23 cellular contexts compared by ENCODE assay signal in the genomic region with DNA sequence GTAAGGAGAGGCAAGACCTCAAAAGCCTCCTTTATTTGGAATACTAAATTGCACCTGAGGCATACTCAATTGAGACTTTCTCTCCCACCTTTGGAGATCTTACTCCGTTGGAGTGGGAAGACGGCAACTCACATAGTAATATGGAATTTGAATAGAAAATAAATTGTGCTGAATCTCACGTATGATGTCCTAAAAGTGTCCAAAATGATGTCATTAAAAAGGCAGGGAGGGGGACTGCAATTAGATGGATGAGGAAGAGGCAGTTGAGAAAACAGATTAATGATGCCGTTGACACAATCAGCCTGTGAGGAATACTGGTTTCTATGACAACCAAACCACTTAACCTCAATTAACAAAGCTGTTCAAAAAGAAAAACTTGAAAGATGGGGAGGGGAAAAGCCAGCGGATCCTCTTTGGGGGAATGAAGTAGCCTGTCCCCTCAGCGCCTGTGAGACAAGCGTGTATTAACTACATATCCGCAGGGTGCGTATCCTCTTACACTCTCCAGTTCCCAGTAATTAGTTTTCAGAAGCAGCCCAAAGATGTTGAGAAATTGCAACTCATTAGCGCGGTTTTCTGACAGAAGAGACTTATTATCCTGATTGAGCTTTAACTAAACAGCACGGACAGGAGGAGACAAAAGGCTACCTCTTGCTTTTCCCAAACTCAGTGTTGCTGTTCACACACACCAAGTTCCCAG.
DNase-seq lines count a peak whose midpoint lies in the region; ATAC-seq, FAIRE-seq and TF ChIP-seq lines count a peak whose summit lies in the region.
"Had no signal": no experiment of that assay in that cellular context is flagged by ENCODE, and none has a peak within 500 bp of the region (broad histone marks: within the 10 kb centered on the region; RNA-seq: fewer than 3 reads in every experiment).

No MANE protein-coding gene starts in this region.

- H3K56ac ChIP-seq in H1 (replicated peaks; ENCODE audit: insufficient read length, low read depth, low read length) = no peak overlapping the region

- H3K4me1 ChIP-seq in H1 (replicated peaks in 1 of 4; ENCODE audit: control insufficient read depth in 3 of 4, insufficient read depth in 4 of 4, low read length in 3 of 4) (no peaks in the 10 kb centered on the region), thyroid gland (no peaks in the 10 kb centered on the region)
- H3K4me1 ChIP-seq: Peyer's patch, SJSA1, uterus had no signal

- no peak overlapping the region for H4K91ac ChIP-seq in H1 (replicated peaks; ENCODE audit: insufficient read length, low read length)

- H3K14ac ChIP-seq in H1 (ENCODE audit: insufficient read length) = no peak overlapping the region

- peak overlapping the region; percentile 89 for H2AFZ ChIP-seq in H1 (ENCODE audit: low read length)

- TF ChIP-seq RAD21 in H1 (IDR thresholded peaks at IDR 0.05 in 1 of 2, conservative IDR thresholded peaks at IDR 0.05 in 1 of 2; ENCODE audit: low read depth in 2 of 2, low read length in 2 of 2) = no peak

- H4K8ac ChIP-seq in H1 (ENCODE audit: extremely low read depth, insufficient read depth, low read length) = no peak overlapping the region

- H2AK5ac ChIP-seq in H1 (ENCODE audit: low read depth, low read length) = no peak overlapping the region

- no peak for ATAC-seq in HG03280 (IDR thresholded peaks at IDR 0.05; ENCODE audit: unreplicated experiment)
- ATAC-seq: left colon had no signal

- intact Hi-C loops in thyroid gland (cut with DNase I) = no loop called here

- no peaks in the 10 kb centered on the region for H3K9me3 ChIP-seq in H1 (ENCODE audit: insufficient read depth in 2 of 2, low read depth in 1 of 2, low read length in 1 of 2)
- H3K9me3 ChIP-seq in thyroid gland = no peaks in the 10 kb centered on the region
- H3K9me3 ChIP-seq: esophagus squamous epithelium, Peyer's patch, SJSA1, uterus had no signal

- 81% methylated on average over 12 of the region's 12 CpGs; no CpG with 5 or more reads in 1 of the 2 experiments for WGBS in H1 (ENCODE audit: extremely low coverage in 1 of 2, insufficient coverage in 1 of 2, insufficient read length in 1 of 2, insufficient replicate concordance in 2 of 2, low coverage in 1 of 2, low lambda C conversion rate in 2 of 2, missing lambda C conversion rate in 1 of 2), 2 experiments
- 77 to 81% methylated on average over 12 of the region's 12 CpGs for WGBS in thyroid gland, 2 donors

- no peak overlapping the region for H4K5ac ChIP-seq in H1 (ENCODE audit: insufficient read length, low read depth, low read length)

- POLR2A ChIA-PET in H1 (lab: Charles Lee; ENCODE audit: partially characterized antibody) = no interaction called here

- H4K20me1 ChIP-seq in H1 (replicated peaks in 1 of 2; ENCODE audit: control insufficient read depth in 1 of 2, insufficient read depth in 2 of 2, low read length in 2 of 2) = no peaks in the 10 kb centered on the region

- TF ChIP-seq POLR2A in H1 (IDR thresholded peaks at IDR 0.05; ENCODE audit: control extremely low read depth in 1 of 2, low read depth in 2 of 2, low read length in 2 of 2) = no peak
- no peak for TF ChIP-seq POLR2A in thyroid gland (IDR thresholded peaks at IDR 0.05)

- no peaks in the 10 kb centered on the region for H3K27me3 ChIP-seq in H1 (replicated peaks in 1 of 4; ENCODE audit: control insufficient read depth in 3 of 4, extremely low read depth in 1 of 4, insufficient read depth in 3 of 4, low read length in 3 of 4)
- no peaks in the 10 kb centered on the region for H3K27me3 ChIP-seq in thyroid gland
- H3K27me3 ChIP-seq: esophagus squamous epithelium, Peyer's patch, SJSA1, uterus had no signal

- no peak overlapping the region for H3K23ac ChIP-seq in H1 (ENCODE audit: insufficient read length)

- no peaks in the 10 kb centered on the region for H3K23me2 ChIP-seq in H1 (ENCODE audit: low read depth, low read length)

- H2BK12ac ChIP-seq in H1 (ENCODE audit: low read depth, low read length) = peak overlapping the region; percentile 50; the same call in 1 of the 2 replicates

- H3K9ac ChIP-seq in H1 (replicated peaks in 1 of 4; ENCODE audit: extremely low read depth in 1 of 4, low read depth in 3 of 4, low read length in 3 of 4) = no peak overlapping the region
- H3K9ac ChIP-seq: KMS-11 had no signal

- H3K36me3 ChIP-seq in H1 (ENCODE audit: control insufficient read depth in 2 of 4, insufficient read depth in 4 of 4, low read length in 3 of 4) = no peaks in the 10 kb centered on the region; a peak in 1 of 8 replicates
- H3K36me3 ChIP-seq in thyroid gland = no peaks in the 10 kb centered on the region
- H3K36me3 ChIP-seq: esophagus squamous epithelium, Peyer's patch, SJSA1, uterus had no signal

- H3K79me1 ChIP-seq in H1 (ENCODE audit: low read depth, low read length) = no peaks in the 10 kb centered on the region

- no peak overlapping the region for H3K4me2 ChIP-seq in H1 (ENCODE audit: insufficient read depth in 1 of 2, low read depth in 2 of 2, low read length in 2 of 2)
- H3K4me2 ChIP-seq: KMS-11 had no signal

- CTCF ChIA-PET in H1 (lab: Charles Lee; ENCODE audit: partially characterized antibody) = interaction anchor here (0.6 kb wide), 1 partner anchor 43 kb away, joined by 3 read pairs; no protein-coding TSS in a partner anchor

- H2BK15ac ChIP-seq in H1 (ENCODE audit: low read length) = no peak overlapping the region; the same call in 1 of the 2 replicates

- peak; percentile 31 for DNase-seq in D341Med (ENCODE audit: low spot score)
- DNase-seq in NCI-H1105 (lab: John Stamatoyannopoulos, UW) = peak; percentile 88
- peak; percentile 17 for DNase-seq in NCI-H2227 treated with DMSO at 0.1 percent for 48 hours (lab: John Stamatoyannopoulos, UW)
- DNase-seq in H1 (ENCODE audit: low read depth in 1 of 2, low spot score in 2 of 2) = no peak
- no peak for DNase-seq in cerebellum (ENCODE audit: low spot score)
- no peak for DNase-seq in thyroid gland
- no peak for DNase-seq in occipital lobe (lab: John Stamatoyannopoulos, UW)
- DNase-seq: activated B cell treated with CpG ODN at 0.5 μM for 24 hours; activated CD8-positive, alpha-beta memory T cell treated with anti-CD3 and anti-CD28 coated beads for 24 hours; activated naive CD4-positive, alpha-beta T cell treated with anti-CD3 and anti-CD28 coated beads, Interleukin-2, amount 50 U/mL, for 16 hours; activated T-cell treated with anti-CD3 and anti-CD28 coated beads, Interleukin-2, amount 50 U/mL, for 48 hours; aorta; DND-41; effector CD8-positive, alpha-beta T cell; esophagus squamous epithelium; left colon; NCI-H526 treated with DMSO at 0.1 percent for 48 hours; Peyer's patch; stimulated activated CD8-positive, alpha-beta memory T cell treated with anti-CD3 and anti-CD28 coated beads, Interleukin-4, amount 100 ng/mL, for 48 hours; uterus had no signal

- H2BK5ac ChIP-seq in H1 (ENCODE audit: low read depth, low read length) = no peak overlapping the region

- H3K4ac ChIP-seq in H1 (replicated peaks; ENCODE audit: insufficient read length, low read depth, low read length) = no peak overlapping the region

- H3K4me3 ChIP-seq in H1 (ENCODE audit: extremely low read depth in 1 of 4, insufficient read depth in 2 of 4, low read depth in 3 of 4, low read length in 4 of 4) (no peak overlapping the region), thyroid gland (replicated peaks in 1 of 3) (no peak overlapping the region)
- H3K4me3 ChIP-seq: esophagus squamous epithelium, Peyer's patch, SJSA1, uterus had no signal

- no peak overlapping the region for H3K18ac ChIP-seq in H1 (ENCODE audit: extremely low read depth, low read length)

- H3K27ac ChIP-seq in H1 (ENCODE audit: low read depth, low read length) (no peak overlapping the region), thyroid gland (no peak overlapping the region)
- H3K27ac ChIP-seq: esophagus squamous epithelium, KMS-11, Peyer's patch, SJSA1, uterus had no signal

- H2BK20ac ChIP-seq in H1 (ENCODE audit: low read length) = no peak overlapping the region

- H2BK120ac ChIP-seq in H1 (replicated peaks; ENCODE audit: low read depth, low read length) = no peak overlapping the region

- TF ChIP-seq EP300 in H1 (IDR thresholded peaks at IDR 0.05; ENCODE audit: borderline replicate concordance in 1 of 2, low read depth in 2 of 2, low read length in 2 of 2) = no peak

- no peaks in the 10 kb centered on the region for H3K79me2 ChIP-seq in H1 (ENCODE audit: control insufficient read depth in 1 of 2, insufficient read depth in 2 of 2, low read length in 2 of 2)

- peak; percentile 13 for FAIRE-seq in H1 (lab: Jason Lieb, UNC)

- TF ChIP-seq CTCF in H1 (IDR thresholded peaks at IDR 0.05; ENCODE audit: control extremely low read depth in 1 of 3, insufficient read depth in 1 of 3, low read depth in 1 of 3, low read length in 3 of 3) = no peak
- no peak for TF ChIP-seq CTCF in thyroid gland (IDR thresholded peaks at IDR 0.05)

TF ChIP-seq in H1, 55 proteins besides CTCF, POLR2A, EP300 and RAD21 (continues in another document):
- TF ChIP-seq SIX5 (IDR thresholded peaks at IDR 0.05; ENCODE audit: low read depth, low read length) = no peak
- no peak for TF ChIP-seq CREB1 (IDR thresholded peaks at IDR 0.05)

Comparison
In these comparisons a context has a peak if more than half of its experiments do, and no peak if none do; other contexts are left out.
1. DNase-seq: peak in D341Med (single experiment), NCI-H1105 (single experiment) and NCI-H2227 treated with DMSO at 0.1 percent for 48 hours (single experiment); none in H1 (0 of 2), cerebellum (single experiment), thyroid gland (0 of 2) and occipital lobe (single experiment).